28 cellular contexts compared by ENCODE assay signal in the genomic region with DNA sequence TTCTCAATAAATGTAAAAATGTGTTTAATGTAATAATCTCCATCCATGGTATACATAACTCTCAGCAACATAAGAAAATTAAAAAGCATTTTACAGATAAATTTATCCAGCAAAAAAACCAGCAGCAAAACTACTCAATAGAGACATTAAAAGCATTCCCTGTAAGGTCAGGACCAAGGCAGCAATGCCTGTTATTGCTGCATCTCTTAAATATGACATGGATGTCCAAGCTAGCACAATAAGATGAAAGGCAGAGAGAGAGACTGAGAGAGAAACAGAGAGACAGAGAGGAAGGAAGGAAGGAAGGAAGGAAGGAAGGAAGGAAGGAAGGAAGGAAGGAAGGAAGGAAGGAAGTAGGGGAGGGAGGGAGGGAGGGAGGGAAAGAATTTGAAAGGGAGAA.
"Had no signal": no experiment of that assay in that cellular context is flagged by ENCODE, and none has a peak within 500 bp of the region (broad histone marks: within the 10 kb centered on the region; RNA-seq: fewer than 3 reads in every experiment).

No MANE protein-coding gene starts in this region.

- H3K27ac ChIP-seq: stomach, suprapubic skin, testis, thoracic aorta, thyroid gland, tibial artery, tibial nerve, transverse colon, upper lobe of left lung, upper lobe of right lung, uterus, vagina had no signal

- H3K4me1 ChIP-seq: stomach, suprapubic skin, testis, thyroid gland, tibial artery, tibial nerve, transverse colon, upper lobe of left lung, upper lobe of right lung, uterus, vagina had no signal

- H3K9me3 Mint-ChIP-seq: stimulated activated naive CD8-positive, alpha-beta T cell treated with anti-CD3 and anti-CD28 coated beads, Interleukin-15, Interleukin-2, amounts not matched to agents 100 ng/mL and 50 ng/mL, for 24 hours; type B pancreatic cell had no signal

- H3K27me3 Mint-ChIP-seq: stimulated activated naive CD8-positive, alpha-beta T cell treated with anti-CD3 and anti-CD28 coated beads, Interleukin-15, amount 100 ng/mL, for 72 hours had no signal

- ATAC-seq: stimulated activated effector memory CD8-positive, alpha-beta T cell treated with anti-CD3 and anti-CD28 coated beads, Interleukin-12 subunit alpha, Interleukin-12 subunit beta, amount 100 ng/mL, for 72 hours; stimulated activated memory B cell treated with anti-CD40 and anti-IgM and Interleukin-4, amounts not matched to agents 10 μg/mL and 1 μg/mL and 100 μg/mL, for 72 hours; stimulated activated naive B cell treated with anti-CD40 and anti-IgM and Interleukin-4, amounts not matched to agents 10 μg/mL and 1 μg/mL and 100 μg/mL, for 72 hours; stimulated activated naive CD8-positive, alpha-beta T cell treated with anti-CD3 and anti-CD28 coated beads, Interleukin-15, amount 100 ng/mL, for 72 hours; stimulated activated naive CD8-positive, alpha-beta T cell treated with anti-CD3 and anti-CD28 coated beads, Interleukin-15, Interleukin-2, amounts not matched to agents 100 U/mL and 50 U/mL, for 24 hours; upper lobe of right lung had no signal

- H3K27me3 ChIP-seq: stomach, suprapubic skin, testis, thyroid gland, tibial artery, tibial nerve, transverse colon, upper lobe of left lung, upper lobe of right lung, uterus, vagina had no signal

- H3K36me3 ChIP-seq: stomach, suprapubic skin, thoracic aorta, thyroid gland, tibial artery, tibial nerve, transverse colon, upper lobe of left lung, upper lobe of right lung, uterus, vagina had no signal

- H3K4me1 Mint-ChIP-seq: stimulated activated effector memory CD8-positive, alpha-beta T cell treated with anti-CD3 and anti-CD28 coated beads, Interleukin-12 subunit alpha, Interleukin-12 subunit beta, amount 100 ng/mL, for 72 hours; stimulated activated memory B cell treated with anti-CD40 and anti-IgM and Interleukin-4, amounts not matched to agents 10 μg/mL and 1 μg/mL and 100 μg/mL, for 72 hours; stimulated activated naive B cell treated with anti-CD40 and anti-IgM and Interleukin-4, amounts not matched to agents 10 μg/mL and 1 μg/mL and 100 μg/mL, for 72 hours; stimulated activated naive CD8-positive, alpha-beta T cell treated with anti-CD3 and anti-CD28 coated beads, Interleukin-15, amount 100 ng/mL, for 72 hours had no signal

- DNase-seq: stimulated activated CD4-positive, alpha-beta T cell treated with anti-CD3 and anti-CD28 coated beads, Interleukin-2, amount 100 ng/mL, for 48 hours; stimulated activated CD4-positive, alpha-beta T cell treated with anti-CD3 and anti-CD28 coated beads, Interleukin-4, amount 100 ng/mL, for 1 hour; stimulated activated CD4-positive, alpha-beta T cell treated with anti-CD3 and anti-CD28 coated beads, Interleukin-4, amount 100 ng/mL, for 24 hours; stimulated activated CD4-positive, alpha-beta T cell treated with anti-CD3 and anti-CD28 coated beads, Interleukin-4, amount 100 ng/mL, for 4 hours; stimulated activated CD8-positive, alpha-beta memory T cell treated with anti-CD3 and anti-CD28 coated beads, Interleukin-4, amount 100 ng/mL, for 48 hours; stimulated activated naive B cell treated with anti-CD40 and anti-IgM and Interleukin-4, amounts not matched to agents 10 μg/mL and 1 μg/mL and 100 μg/mL, for 72 hours; stimulated activated naive CD4-positive, alpha-beta T cell; stimulated activated naive CD4-positive, alpha-beta T cell treated with Interleukin-2 at 50 U/mL for 16 hours; stimulated activated naive CD8-positive, alpha-beta T cell treated with anti-CD3 and anti-CD28 coated beads, Interleukin-15, amount 100 ng/mL, for 72 hours; stimulated activated naive CD8-positive, alpha-beta T cell treated with anti-CD3 and anti-CD28 coated beads, Interleukin-15, Interleukin-2, amounts not matched to agents 100 U/mL and 50 U/mL, for 24 hours; stomach; substantia nigra; testis; thyroid gland; tibial artery; transverse colon; trophoblast cell; upper lobe of left lung; upper lobe of right lung; uterus had no signal

- H3K9me3 ChIP-seq: stomach, suprapubic skin, testis, thoracic aorta, thyroid gland, tibial artery, tibial nerve, transverse colon, upper lobe of left lung, upper lobe of right lung, uterus, vagina had no signal

- H3K4me3 ChIP-seq: stomach, suprapubic skin, testis, thoracic aorta, thyroid gland, tibial artery, tibial nerve, transverse colon, upper lobe of left lung, upper lobe of right lung, uterus, vagina had no signal

- H3K4me3 Mint-ChIP-seq: stimulated activated effector memory CD8-positive, alpha-beta T cell treated with anti-CD3 and anti-CD28 coated beads, Interleukin-12 subunit alpha, Interleukin-12 subunit beta, amount 100 ng/mL, for 72 hours; stimulated activated memory B cell treated with anti-CD40 and anti-IgM and Interleukin-4, amounts not matched to agents 10 μg/mL and 1 μg/mL and 100 μg/mL, for 72 hours; stimulated activated naive B cell treated with anti-CD40 and anti-IgM and Interleukin-4, amounts not matched to agents 10 μg/mL and 1 μg/mL and 100 μg/mL, for 72 hours; stimulated activated naive CD8-positive, alpha-beta T cell treated with anti-CD3 and anti-CD28 coated beads, Interleukin-15, amount 100 ng/mL, for 72 hours; stimulated activated naive CD8-positive, alpha-beta T cell treated with anti-CD3 and anti-CD28 coated beads, Interleukin-15, Interleukin-2, amounts not matched to agents 100 ng/mL and 50 ng/mL, for 24 hours; type B pancreatic cell had no signal

- H3K27ac Mint-ChIP-seq: stimulated activated effector memory CD8-positive, alpha-beta T cell treated with anti-CD3 and anti-CD28 coated beads, Interleukin-12 subunit alpha, Interleukin-12 subunit beta, amount 100 ng/mL, for 72 hours; stimulated activated memory B cell treated with anti-CD40 and anti-IgM and Interleukin-4, amounts not matched to agents 10 μg/mL and 1 μg/mL and 100 μg/mL, for 72 hours; stimulated activated naive B cell treated with anti-CD40 and anti-IgM and Interleukin-4, amounts not matched to agents 10 μg/mL and 1 μg/mL and 100 μg/mL, for 72 hours; stimulated activated naive CD8-positive, alpha-beta T cell treated with anti-CD3 and anti-CD28 coated beads, Interleukin-15, amount 100 ng/mL, for 72 hours; stimulated activated naive CD8-positive, alpha-beta T cell treated with anti-CD3 and anti-CD28 coated beads, Interleukin-15, Interleukin-2, amounts not matched to agents 100 ng/mL and 50 ng/mL, for 24 hours; type B pancreatic cell had no signal

- H3K36me3 Mint-ChIP-seq: stimulated activated effector memory CD8-positive, alpha-beta T cell treated with anti-CD3 and anti-CD28 coated beads, Interleukin-12 subunit alpha, Interleukin-12 subunit beta, amount 100 ng/mL, for 72 hours; stimulated activated memory B cell treated with anti-CD40 and anti-IgM and Interleukin-4, amounts not matched to agents 10 μg/mL and 1 μg/mL and 100 μg/mL, for 72 hours; stimulated activated naive B cell treated with anti-CD40 and anti-IgM and Interleukin-4, amounts not matched to agents 10 μg/mL and 1 μg/mL and 100 μg/mL, for 72 hours; type B pancreatic cell had no signal
